In the genomic region with DNA sequence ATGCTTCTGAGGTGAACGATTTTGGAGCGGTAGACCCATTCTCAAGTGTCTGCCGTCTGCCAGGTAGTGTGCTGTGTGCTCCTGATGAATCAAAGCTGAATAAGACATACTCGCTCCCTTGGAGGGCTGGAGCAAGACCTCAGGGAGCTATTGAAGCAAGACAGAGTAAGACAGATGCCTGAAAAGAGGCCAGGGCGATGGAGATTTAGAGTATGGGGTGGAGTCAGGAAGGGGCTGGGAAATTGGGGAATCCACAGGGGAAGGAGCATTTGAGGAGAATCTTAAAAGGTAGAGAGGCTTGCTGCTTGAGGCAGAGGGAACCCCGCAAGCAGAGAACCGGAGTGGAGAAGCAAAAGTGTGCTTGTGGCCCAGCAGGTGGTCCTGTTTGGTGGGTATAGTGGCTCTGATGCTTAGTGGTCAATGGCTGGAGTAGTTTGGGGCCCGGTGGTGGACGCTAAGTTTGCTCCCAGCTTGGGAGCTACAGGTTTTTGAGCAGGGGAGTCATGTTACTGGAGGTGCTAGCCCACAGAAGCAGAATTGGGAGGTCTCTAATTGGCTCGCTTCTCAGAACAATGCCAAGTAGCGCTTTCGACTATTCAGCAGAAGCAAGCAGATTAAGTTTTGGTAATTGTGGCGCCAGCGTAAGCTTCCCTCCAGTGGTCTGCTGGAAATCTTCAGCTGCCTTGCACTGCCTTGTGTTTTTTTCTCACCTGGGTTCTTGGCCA, we compare ENCODE assay signal across 9 cellular contexts. TPM values are rescaled to one million over a fixed set of nuclear protein-coding genes. Genes with fewer than 3 reads are reported as not detected.
DNase-seq lines count a peak whose midpoint lies in the region; ATAC-seq and TF ChIP-seq lines count a peak whose summit lies in the region.
"Had no signal": no experiment of that assay in that cellular context is flagged by ENCODE, and none has a peak within 500 bp of the region (broad histone marks: within the 10 kb centered on the region; RNA-seq: fewer than 3 reads in every experiment).

No MANE protein-coding gene starts in this region.

- intact Hi-C loops in CD14-positive monocyte (cut with micrococcal nuclease), result loop anchor here (5.0 to 10.0 kb wide), 5 partner anchors 52 to 158 kb away; partner anchors contain the start of genes CNNM3 (in 2 of the 2) and KANSL3 (in 2 of the 2)

- H3K27ac Mint-ChIP-seq in CD14-positive monocyte, result peak overlapping the region in 6 of 7 donors; percentile 28 to 82 (median 65)
- peak overlapping the region; percentile 13 to 91 (median 53); a peak in 2 of 7 replicates for H3K27ac Mint-ChIP-seq in H9

- no peaks in the 10 kb centered on the region for H3K79me2 ChIP-seq in H9 (ENCODE audit: insufficient read depth, low read length)

- peaks cover 2% of the 10 kb centered on the region; the same call in 1 of the 2 replicates for H3K27me3 ChIP-seq in H9 (ENCODE audit: insufficient read depth, low read length)
- no peaks in the 10 kb centered on the region for H3K27me3 ChIP-seq in thoracic aorta (replicated peaks; ENCODE audit: insufficient read depth)

- TF ChIP-seq CTCF in CD14-positive monocyte (IDR thresholded peaks at IDR 0.05) (no peak), H9 (conservative IDR thresholded peaks at IDR 0.05) (no peak), thoracic aorta (IDR thresholded peaks at IDR 0.05) (no peak)

- H3K23me2 ChIP-seq in H9 (ENCODE audit: insufficient read length, low read depth, low read length, poor library complexity, severe bottlenecking), result peaks cover 17% of the 10 kb centered on the region

- H3K56ac ChIP-seq in H9 (ENCODE audit: insufficient read length, low read depth, low read length), result no peak overlapping the region

- H3K9me3 Mint-ChIP-seq in CD14-positive monocyte (peaks cover 0 to 3% (median 0%) of the 10 kb centered on the region in 7 donors), H9 (no peaks in the 10 kb centered on the region)

- H2BK120ac ChIP-seq in H9 (ENCODE audit: low read depth, low read length, poor library complexity, severe bottlenecking), result no peak overlapping the region

- no peak overlapping the region for H3K14ac ChIP-seq in H9 (ENCODE audit: insufficient read depth, low read length)

- DNase-seq in CD14-positive monocyte (ENCODE audit: low spot score) (no peak), H9 (peak; percentile 66), inferior parietal cortex (ENCODE audit: extremely low spot score) (peak; percentile 20), thoracic aorta (ENCODE audit: low spot score) (no peak), NCI-H1930 (lab: John Stamatoyannopoulos, UW) (no peak)
- DNase-seq in activated T-cell treated with anti-CD3 and anti-CD28 coated beads, Interleukin-2, amount 50 U/mL, for 48 hours, result peak; percentile 35 to 44

- H3K4me1 Mint-ChIP-seq in CD14-positive monocyte, result peaks cover 61% of the 10 kb centered on the region
- peaks cover 44 to 57% of the 10 kb centered on the region in 2 experiments for H3K4me1 Mint-ChIP-seq in H9

- ATAC-seq in thoracic aorta (ENCODE audit: insufficient number of reproducible peaks, low FRiP score, low read depth) (no peak), GM18505 (IDR thresholded peaks at IDR 0.05; ENCODE audit: unreplicated experiment) (no peak), GM19351 (IDR thresholded peaks at IDR 0.05; ENCODE audit: unreplicated experiment) (no peak)

- H4K20me1 ChIP-seq in H9 (ENCODE audit: control insufficient read depth, insufficient read depth, insufficient read length), result no peaks in the 10 kb centered on the region

- no peak overlapping the region for H2AFZ ChIP-seq in H9 (ENCODE audit: low read length)

- no peak overlapping the region for H2BK5ac ChIP-seq in H9 (ENCODE audit: insufficient read length, low read length)

- no peak overlapping the region for H2BK20ac ChIP-seq in H9 (ENCODE audit: low read depth, low read length, poor library complexity, severe bottlenecking)

- H3K4me2 ChIP-seq in H9 (ENCODE audit: insufficient read depth, insufficient read length, low read length), result peak overlapping the region; percentile 63

- H3K23ac ChIP-seq in H9 (ENCODE audit: insufficient read length, low read depth, low read length), result no peak overlapping the region

- no peaks in the 10 kb centered on the region for H3K79me1 ChIP-seq in H9 (ENCODE audit: insufficient read depth, low read depth, low read length, poor library complexity, severe bottlenecking)

- no peak overlapping the region for H2BK12ac ChIP-seq in H9 (ENCODE audit: insufficient read length, low read depth, low read length)

- H3K27me3 Mint-ChIP-seq in CD14-positive monocyte (ENCODE audit: low read depth in 3 of 3), result peaks cover 3 to 11% (median 4%) of the 10 kb centered on the region in 3 donors
- peaks cover 19% of the 10 kb centered on the region for H3K27me3 Mint-ChIP-seq in H9 (ENCODE audit: low read depth)

- H3K18ac ChIP-seq in H9 (ENCODE audit: insufficient read length, low read depth, low read length), result no peak overlapping the region

- H3K27ac ChIP-seq in H9 (ENCODE audit: insufficient read length, low read depth, low read length) (no peak overlapping the region), thoracic aorta (peak overlapping the region; percentile 27 to 49)

- peaks cover 8% of the 10 kb centered on the region; the same call in 1 of the 2 replicates for H3K4me1 ChIP-seq in H9 (ENCODE audit: insufficient read depth, low read length)
- peaks cover 21 to 61% of the 10 kb centered on the region in 2 donors for H3K4me1 ChIP-seq in thoracic aorta (ENCODE audit: control insufficient read depth in 1 of 2, low read depth in 2 of 2)

- peak overlapping the region; percentile 83 for H3K4me3 ChIP-seq in thoracic aorta
- H3K4me3 ChIP-seq: lung had no signal

- H2AK5ac ChIP-seq in H9 (ENCODE audit: insufficient read length, low read length), result no peak overlapping the region

- H3T11ph ChIP-seq in H9 (ENCODE audit: low read length), result no peak overlapping the region

- H3K4me3 Mint-ChIP-seq in CD14-positive monocyte (peak overlapping the region; percentile 92 to 96), H9 (peak overlapping the region; percentile 70 to 78)

- no peak overlapping the region for H3K9ac ChIP-seq in H9 (ENCODE audit: extremely low read depth, insufficient read length, low read length)

- no peak overlapping the region for H4K8ac ChIP-seq in H9 (replicated peaks; ENCODE audit: insufficient read length, low read depth, low read length)

- TF ChIP-seq POLR2A in GM18505 (IDR thresholded peaks at IDR 0.05; ENCODE audit: borderline replicate concordance, extremely low read depth, insufficient read depth, insufficient read length), result no peak

- WGBS in H9 (ENCODE audit: extremely low coverage, insufficient read length, low lambda C conversion rate), result no CpG with 5 or more reads among the region's 14 CpGs

- H3K4ac ChIP-seq in H9 (ENCODE audit: low read depth, low read length), result no peak overlapping the region

- H3K36me3 ChIP-seq in thoracic aorta, result no peaks in the 10 kb centered on the region

- H3K36me3 Mint-ChIP-seq in CD14-positive monocyte (peaks cover 3 to 10% of the 10 kb centered on the region in 2 donors), H9 (ENCODE audit: insufficient read depth in 1 of 3, low read depth in 3 of 3) (peaks cover 0 to 6% (median 0%) of the 10 kb centered on the region in 3 experiments; a peak in 3 of 7 replicates)

- no peak overlapping the region for H4K91ac ChIP-seq in H9 (ENCODE audit: insufficient read length, low read depth, low read length)

- H4K5ac ChIP-seq in H9 (ENCODE audit: insufficient read length, low read depth, low read length), result no peak overlapping the region

- H3K9me3 ChIP-seq in H9 (ENCODE audit: control insufficient read depth, low read depth, low read length) (no peaks in the 10 kb centered on the region), thoracic aorta (no peaks in the 10 kb centered on the region)

- H2BK15ac ChIP-seq in H9 (ENCODE audit: low read depth, low read length), result no peak overlapping the region

RNA-seq across cellular contexts. Expression of gene CNNM4, which starts 2.0 kb away (rescaled TPM):
- polyA plus RNA-seq in CD14-positive monocyte, result 1 to 10 TPM; 2.3 to 2.6 TPM
- total RNA-seq in H9 (2021) (8.5 and 8.9 TPM in 2 replicates), thoracic aorta (1 to 10 TPM; 6.5 TPM)

RNA-seq across cellular contexts. Expression of gene LMAN2L, which starts 22.8 kb away (rescaled TPM):
- 10 to 100 TPM; 16.6 to 22.4 TPM for polyA plus RNA-seq in CD14-positive monocyte
- 17.6 and 18.8 TPM in 2 replicates for total RNA-seq in H9 (2021)
- 10 to 100 TPM in 1 of 2 donors, 1 to 10 TPM in 1; 9.1 to 12.8 TPM for total RNA-seq in thoracic aorta

RNA-seq across cellular contexts. Expression of gene CNNM3, which starts 53.4 kb away (rescaled TPM):
- polyA plus RNA-seq in CD14-positive monocyte, result 1 to 10 TPM; 1.2 to 4.9 TPM
- total RNA-seq in H9 (2021) (22.8 and 25.0 TPM in 2 replicates), thoracic aorta (10 to 100 TPM; 11.5 to 14.3 TPM)

Comparison
In these comparisons a context has a peak if more than half of its experiments do, and no peak if none do; other contexts are left out.
1. DNase-seq: peak in H9 (single experiment), activated T-cell treated with anti-CD3 and anti-CD28 coated beads, Interleukin-2, amount 50 U/mL, for 48 hours (2 of 2) and inferior parietal cortex (single experiment); none in CD14-positive monocyte (single experiment), thoracic aorta (single experiment) and NCI-H1930 (0 of 2).